In the genomic region with DNA sequence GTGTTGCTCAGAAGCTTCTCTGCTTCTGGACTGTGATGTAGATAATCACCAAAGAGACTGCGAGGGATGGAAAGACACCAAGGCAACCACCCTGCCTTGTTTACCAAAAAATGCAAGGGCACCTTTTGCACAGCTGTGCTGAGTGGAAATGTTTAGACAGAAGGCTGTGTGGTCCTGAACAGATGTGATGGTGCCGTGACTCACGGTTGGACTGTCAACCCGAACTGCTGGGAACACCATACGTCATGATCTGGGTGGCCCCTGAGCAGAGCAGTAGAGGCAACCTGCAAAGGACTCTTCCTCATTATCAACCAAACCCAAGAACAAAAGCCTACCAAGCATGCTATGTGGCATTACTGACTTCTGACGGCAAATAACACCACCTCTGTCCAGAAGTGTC, we compare ENCODE assay signal across 10 cellular contexts.
DNase-seq lines count a peak whose midpoint lies in the region; ATAC-seq and TF ChIP-seq lines count a peak whose summit lies in the region.
"Had no signal": no experiment of that assay in that cellular context is flagged by ENCODE, and none has a peak within 500 bp of the region (broad histone marks: within the 10 kb centered on the region; RNA-seq: fewer than 3 reads in every experiment).

No MANE protein-coding gene starts in this region.

- H3K9me3 Mint-ChIP-seq in activated CD8-positive, alpha-beta T cell treated with anti-CD3 and anti-CD28 coated beads, Interleukin-2, amount 10 ng/mL, durations not matched to agents 7 days and 5 days (ENCODE audit: insufficient read depth) = no peaks in the 10 kb centered on the region
- H3K9me3 Mint-ChIP-seq in stimulated activated naive B cell treated with anti-CD40 and anti-IgM and Interleukin-4, amounts not matched to agents 10 μg/mL and 1 μg/mL and 100 μg/mL, for 72 hours = peaks cover 0 to 2% of the 10 kb centered on the region in 2 donors

- no peak for TF ChIP-seq POLR2A in gastrocnemius medialis (IDR thresholded peaks at IDR 0.05)

- CTCF ChIA-PET in activated CD8-positive, alpha-beta T cell treated with anti-CD3 and anti-CD28 coated beads, Interleukin-2, amount 10 ng/mL, durations not matched to agents 7 days and 5 days (lab: Charles Lee) = no interaction called here

- H3K4me1 ChIP-seq in gastrocnemius medialis = peaks cover under 1 to 4% of the 10 kb centered on the region in 2 donors
- H3K4me1 ChIP-seq: psoas muscle had no signal

- H3K36me3 ChIP-seq in gastrocnemius medialis = no peaks in the 10 kb centered on the region

- intact Hi-C loops in gastrocnemius medialis (cut with DNase I; ENCODE audit: low total_unique reads) = no loop called here

- no peaks in the 10 kb centered on the region for H3K27me3 ChIP-seq in gastrocnemius medialis

- in situ Hi-C loops in gastrocnemius medialis (cut with MboI; ENCODE audit: low sequenced_read_pairs in 4 of 4) = no loop called here

- H3K27ac ChIP-seq in gastrocnemius medialis = no peak overlapping the region
- H3K27ac ChIP-seq: psoas muscle had no signal

- no peak for TF ChIP-seq CTCF in gastrocnemius medialis (IDR thresholded peaks at IDR 0.05 in 4 of 5, conservative IDR thresholded peaks at IDR 0.05 in 1 of 5)

- POLR2A ChIA-PET in activated CD8-positive, alpha-beta T cell treated with anti-CD3 and anti-CD28 coated beads, Interleukin-2, amount 10 ng/mL, durations not matched to agents 7 days and 5 days (lab: Charles Lee) = no interaction called here

- no peaks in the 10 kb centered on the region for H3K36me3 Mint-ChIP-seq in activated CD8-positive, alpha-beta T cell treated with anti-CD3 and anti-CD28 coated beads, Interleukin-2, amount 10 ng/mL, durations not matched to agents 7 days and 5 days (ENCODE audit: low read depth)
- peaks cover 0 to 2% of the 10 kb centered on the region in 2 donors for H3K36me3 Mint-ChIP-seq in stimulated activated naive B cell treated with anti-CD40 and anti-IgM and Interleukin-4, amounts not matched to agents 10 μg/mL and 1 μg/mL and 100 μg/mL, for 72 hours

- DNase-seq in activated T-cell treated with anti-CD3 and anti-CD28 coated beads for 48 hours (ENCODE audit: low read depth) (peak; percentile 46), gastrocnemius medialis (no peak), DMS53 treated with DMSO at 0.1 percent for 48 hours (lab: John Stamatoyannopoulos, UW; ENCODE audit: unreplicated experiment) (no peak), hypothalamus (lab: John Stamatoyannopoulos, UW) (no peak)
- DNase-seq in activated T-cell treated with anti-CD3 and anti-CD28 coated beads, Interleukin-2, amount 50 U/mL, for 1 hour = no peak
- DNase-seq in activated CD8-positive, alpha-beta T cell treated with anti-CD3 and anti-CD28 coated beads, Interleukin-2, amount 10 ng/mL, durations not matched to agents 7 days and 5 days = no peak
- peak; percentile 57 for DNase-seq in stimulated activated naive B cell treated with anti-CD40 and anti-IgM and Interleukin-4, amounts not matched to agents 10 μg/mL and 1 μg/mL and 100 μg/mL, for 72 hours
- DNase-seq: psoas muscle had no signal

- peaks cover 4% of the 10 kb centered on the region for H3K4me1 Mint-ChIP-seq in activated CD8-positive, alpha-beta T cell treated with anti-CD3 and anti-CD28 coated beads, Interleukin-2, amount 10 ng/mL, durations not matched to agents 7 days and 5 days (ENCODE audit: low read depth)
- peaks cover 12 to 54% of the 10 kb centered on the region in 2 donors for H3K4me1 Mint-ChIP-seq in stimulated activated naive B cell treated with anti-CD40 and anti-IgM and Interleukin-4, amounts not matched to agents 10 μg/mL and 1 μg/mL and 100 μg/mL, for 72 hours

- ATAC-seq in activated CD8-positive, alpha-beta T cell treated with anti-CD3 and anti-CD28 coated beads, Interleukin-2, amount 10 ng/mL, durations not matched to agents 7 days and 5 days = peak; percentile 27
- ATAC-seq in gastrocnemius medialis (peak; percentile 25 to 33), GM19452 (IDR thresholded peaks at IDR 0.05; ENCODE audit: unreplicated experiment) (no peak)
- ATAC-seq in stimulated activated naive B cell treated with anti-CD40 and anti-IgM and Interleukin-4, amounts not matched to agents 10 μg/mL and 1 μg/mL and 100 μg/mL, for 72 hours (replicated peaks) = peak; percentile 86 to 89

- H3K9me3 ChIP-seq in gastrocnemius medialis = no peaks in the 10 kb centered on the region
- H3K9me3 ChIP-seq: psoas muscle had no signal

- no peaks in the 10 kb centered on the region for H3K27me3 Mint-ChIP-seq in activated CD8-positive, alpha-beta T cell treated with anti-CD3 and anti-CD28 coated beads, Interleukin-2, amount 10 ng/mL, durations not matched to agents 7 days and 5 days (ENCODE audit: low read depth)
- H3K27me3 Mint-ChIP-seq in stimulated activated naive B cell treated with anti-CD40 and anti-IgM and Interleukin-4, amounts not matched to agents 10 μg/mL and 1 μg/mL and 100 μg/mL, for 72 hours = peaks cover 0 to 4% of the 10 kb centered on the region in 2 donors
- H3K27me3 Mint-ChIP-seq: activated naive CD8-positive, alpha-beta T cell had no signal

- no peak overlapping the region for H3K27ac Mint-ChIP-seq in activated CD8-positive, alpha-beta T cell treated with anti-CD3 and anti-CD28 coated beads, Interleukin-2, amount 10 ng/mL, durations not matched to agents 7 days and 5 days
- no peak overlapping the region for H3K27ac Mint-ChIP-seq in stimulated activated naive B cell treated with anti-CD40 and anti-IgM and Interleukin-4, amounts not matched to agents 10 μg/mL and 1 μg/mL and 100 μg/mL, for 72 hours
- H3K27ac Mint-ChIP-seq: activated naive CD8-positive, alpha-beta T cell had no signal

- no peak overlapping the region for H3K4me3 Mint-ChIP-seq in activated CD8-positive, alpha-beta T cell treated with anti-CD3 and anti-CD28 coated beads, Interleukin-2, amount 10 ng/mL, durations not matched to agents 7 days and 5 days
- no peak overlapping the region for H3K4me3 Mint-ChIP-seq in stimulated activated naive B cell treated with anti-CD40 and anti-IgM and Interleukin-4, amounts not matched to agents 10 μg/mL and 1 μg/mL and 100 μg/mL, for 72 hours
- H3K4me3 Mint-ChIP-seq: activated naive CD8-positive, alpha-beta T cell had no signal

- no peak overlapping the region for H3K4me3 ChIP-seq in gastrocnemius medialis
- H3K4me3 ChIP-seq: psoas muscle had no signal

Comparison
In these comparisons a context has a peak if more than half of its experiments do, and no peak if none do; other contexts are left out.
1. DNase-seq: peak in activated T-cell treated with anti-CD3 and anti-CD28 coated beads for 48 hours (single experiment) and stimulated activated naive B cell treated with anti-CD40 and anti-IgM and Interleukin-4, amounts not matched to agents 10 μg/mL and 1 μg/mL and 100 μg/mL, for 72 hours (single experiment); none in activated T-cell treated with anti-CD3 and anti-CD28 coated beads, Interleukin-2, amount 50 U/mL, for 1 hour (single experiment), activated CD8-positive, alpha-beta T cell treated with anti-CD3 and anti-CD28 coated beads, Interleukin-2, amount 10 ng/mL, durations not matched to agents 7 days and 5 days (single experiment), gastrocnemius medialis (0 of 2), DMS53 treated with DMSO at 0.1 percent for 48 hours (single experiment) and hypothalamus (0 of 51).